ENCODE assay signal across 23 cellular contexts in genomic region chr18:37663446-37663845, GRCh38.
"Had no signal": no experiment of that assay in that cellular context is flagged by ENCODE, and none has a peak within 500 bp of the region (broad histone marks: within the 10 kb centered on the region; RNA-seq: fewer than 3 reads in every experiment).

No MANE protein-coding gene starts in this region.

- H3K27me3 Mint-ChIP-seq: activated naive CD8-positive, alpha-beta T cell treated with anti-CD3 and anti-CD28 coated beads for 36 hours; effector memory CD8-positive, alpha-beta T cell had no signal

- H3K27ac Mint-ChIP-seq: activated naive CD4-positive, alpha-beta T cell treated with anti-CD3 and anti-CD28 coated beads for 36 hours; activated naive CD8-positive, alpha-beta T cell treated with anti-CD3 and anti-CD28 coated beads for 36 hours; effector memory CD8-positive, alpha-beta T cell; naive thymus-derived CD4-positive, alpha-beta T cell had no signal

- H3K4me3 Mint-ChIP-seq: activated naive CD4-positive, alpha-beta T cell treated with anti-CD3 and anti-CD28 coated beads for 36 hours; activated naive CD8-positive, alpha-beta T cell treated with anti-CD3 and anti-CD28 coated beads for 36 hours; effector memory CD8-positive, alpha-beta T cell; naive thymus-derived CD4-positive, alpha-beta T cell had no signal

- H3K9me3 Mint-ChIP-seq: activated naive CD4-positive, alpha-beta T cell treated with anti-CD3 and anti-CD28 coated beads for 36 hours; activated naive CD8-positive, alpha-beta T cell treated with anti-CD3 and anti-CD28 coated beads for 36 hours had no signal

- H3K4me1 ChIP-seq: adrenal gland, body of pancreas, colonic mucosa, foreskin keratinocyte, left ventricle myocardium inferior, pancreas, right lobe of liver had no signal

- ATAC-seq: body of pancreas; effector memory CD8-positive, alpha-beta T cell; esophagus mucosa; foreskin keratinocyte; naive thymus-derived CD4-positive, alpha-beta T cell; pancreas; right lobe of liver; stimulated activated naive CD8-positive, alpha-beta T cell treated with anti-CD3 and anti-CD28 coated beads, Interleukin-15, Interleukin-2, amounts not matched to agents 100 U/mL and 50 U/mL, for 24 hours had no signal

- H3K4me1 Mint-ChIP-seq: activated naive CD8-positive, alpha-beta T cell treated with anti-CD3 and anti-CD28 coated beads for 36 hours had no signal

- H3K27ac ChIP-seq: adrenal gland, body of pancreas, colonic mucosa, foreskin keratinocyte, left ventricle myocardium inferior, pancreas, right lobe of liver, thoracic aorta had no signal

- H3K36me3 Mint-ChIP-seq: activated naive CD8-positive, alpha-beta T cell treated with anti-CD3 and anti-CD28 coated beads for 36 hours had no signal

- H3K4me3 ChIP-seq: adrenal gland, body of pancreas, colonic mucosa, left ventricle myocardium inferior, pancreas, right lobe of liver, thoracic aorta had no signal

- H3K36me3 ChIP-seq: adrenal gland, colonic mucosa, left ventricle myocardium inferior, pancreas, right lobe of liver, thoracic aorta had no signal

- H3K27me3 ChIP-seq: adrenal gland, body of pancreas, colonic mucosa, foreskin keratinocyte, pancreas, right lobe of liver had no signal

- DNase-seq: activated CD4-positive, alpha-beta T cell treated with anti-CD3 and anti-CD28 coated beads for 4 hours; activated CD4-positive, alpha-beta T cell treated with anti-CD3 and anti-CD28 coated beads, Interleukin-2, amount 50 U/mL, for 4 hours; activated CD8-positive, alpha-beta memory T cell treated with anti-CD3 and anti-CD28 coated beads for 24 hours; activated effector memory CD4-positive, alpha-beta T cell treated with anti-CD3 and anti-CD28 coated beads, Interleukin-2, amount 50 U/mL, for 16 hours; activated naive CD4-positive, alpha-beta T cell treated with anti-CD3 and anti-CD28 coated beads for 36 hours; activated naive CD8-positive, alpha-beta T cell treated with anti-CD3 and anti-CD28 coated beads for 36 hours; adrenal gland; aorta; body of pancreas; cerebellar nuclear complex; colonic mucosa; effector memory CD8-positive, alpha-beta T cell; foreskin keratinocyte; left ventricle myocardium inferior; naive thymus-derived CD4-positive, alpha-beta T cell; pancreas; right lobe of liver; stimulated activated CD4-positive, alpha-beta T cell treated with anti-CD3 and anti-CD28 coated beads, Interleukin-4, amount 100 ng/mL, for 1 hour; stimulated activated naive CD8-positive, alpha-beta T cell treated with anti-CD3 and anti-CD28 coated beads, Interleukin-15, Interleukin-2, amounts not matched to agents 100 U/mL and 50 U/mL, for 24 hours; T-helper 1 cell; trophoblast cell had no signal

- H3K9me3 ChIP-seq: adrenal gland, body of pancreas, colonic mucosa, left ventricle myocardium inferior, pancreas, right lobe of liver, thoracic aorta had no signal
